Comparison of ENCODE assay signal across 16 cellular contexts in genomic region chr18:45008694-45009372, GRCh38.
DNase-seq lines count a peak whose midpoint lies in the region; ATAC-seq and TF ChIP-seq lines count a peak whose summit lies in the region.
"Had no signal": no experiment of that assay in that cellular context is flagged by ENCODE, and none has a peak within 500 bp of the region (broad histone marks: within the 10 kb centered on the region; RNA-seq: fewer than 3 reads in every experiment).

No MANE protein-coding gene starts in this region.

- 88 to 98% (median 94%) methylated on average over 10 to 12 of the region's 12 CpGs for WGBS in heart left ventricle, 4 donors

- no peak for ATAC-seq in Right ventricle myocardium inferior
- no peak for ATAC-seq in heart left ventricle
- ATAC-seq in central memory CD8-positive, alpha-beta T cell (replicated peaks; ENCODE audit: extremely low read depth, poor library complexity, severe bottlenecking): no peak
- peak; percentile 56 to 64 for ATAC-seq in stimulated activated naive B cell treated with anti-CD40 and anti-IgM and Interleukin-4, amounts not matched to agents 10 μg/mL and 1 μg/mL and 100 μg/mL, for 72 hours (replicated peaks)
- ATAC-seq in HG03460 (IDR thresholded peaks at IDR 0.05; ENCODE audit: unreplicated experiment): no peak
- ATAC-seq: lower lobe of right lung had no signal

- H3K36me3 ChIP-seq in heart left ventricle (peaks cover 0 to 4% (median 0%) of the 10 kb centered on the region in 9 donors), Loucy (ENCODE audit: insufficient read depth, low read length) (no peaks in the 10 kb centered on the region; the same call in 1 of the 2 replicates)
- H3K36me3 ChIP-seq: adrenal gland, lower lobe of right lung had no signal

- H3K4me3 ChIP-seq in heart left ventricle: no peak overlapping the region
- peak overlapping the region; percentile 34 for H3K4me3 ChIP-seq in Loucy (ENCODE audit: low read length, poor library complexity, severe bottlenecking)
- H3K4me3 ChIP-seq: adrenal gland, lower lobe of right lung had no signal

- H3K9me2 ChIP-seq in Loucy (replicated peaks; ENCODE audit: low read depth, low read length): no peaks in the 10 kb centered on the region

- H4K20me1 ChIP-seq in Loucy (ENCODE audit: insufficient read depth, low read length, poor library complexity, severe bottlenecking): no peaks in the 10 kb centered on the region

- H3K4me1 ChIP-seq in heart left ventricle: peaks cover 0 to 11% (median under 1%) of the 10 kb centered on the region in 12 donors
- H3K4me1 ChIP-seq in Loucy (ENCODE audit: insufficient read depth, low read length, poor library complexity, severe bottlenecking): peaks cover 57% of the 10 kb centered on the region
- H3K4me1 ChIP-seq: adrenal gland, lower lobe of right lung had no signal

- peaks cover 30% of the 10 kb centered on the region for H3K4me1 Mint-ChIP-seq in central memory CD8-positive, alpha-beta T cell
- peaks cover 39 to 66% of the 10 kb centered on the region in 2 donors for H3K4me1 Mint-ChIP-seq in stimulated activated naive B cell treated with anti-CD40 and anti-IgM and Interleukin-4, amounts not matched to agents 10 μg/mL and 1 μg/mL and 100 μg/mL, for 72 hours

- 0 out of 2 replicates have a peak overlapping the region, but pooled peaks have one; percentile 12 for H2AFZ ChIP-seq in Loucy (ENCODE audit: low read length)

- peaks cover 6% of the 10 kb centered on the region for H3K36me3 Mint-ChIP-seq in central memory CD8-positive, alpha-beta T cell (ENCODE audit: insufficient read depth)
- H3K36me3 Mint-ChIP-seq in stimulated activated naive B cell treated with anti-CD40 and anti-IgM and Interleukin-4, amounts not matched to agents 10 μg/mL and 1 μg/mL and 100 μg/mL, for 72 hours: peaks cover 43 to 81% of the 10 kb centered on the region in 2 donors

- H3K9me3 ChIP-seq in heart left ventricle (no peaks in the 10 kb centered on the region), Loucy (ENCODE audit: insufficient read depth, low read depth, low read length) (no peaks in the 10 kb centered on the region)
- H3K9me3 ChIP-seq: adrenal gland, lower lobe of right lung had no signal

- intact Hi-C loops in Right ventricle myocardium inferior (cut with DNase I): no loop called here
- intact Hi-C loops in heart left ventricle (cut with DNase I): no loop called here

- DNase-seq in Right ventricle myocardium inferior (ENCODE audit: missing footprints): peak; percentile 53
- DNase-seq in heart left ventricle: no peak
- no peak for DNase-seq in central memory CD8-positive, alpha-beta T cell (ENCODE audit: low spot score in 2 of 2)
- DNase-seq in stimulated activated naive B cell treated with anti-CD40 and anti-IgM and Interleukin-4, amounts not matched to agents 10 μg/mL and 1 μg/mL and 100 μg/mL, for 72 hours: no peak
- no peak for DNase-seq in NOMO-1 treated with dmso at 0.1 percent for 144 hours (lab: John Stamatoyannopoulos, UW; ENCODE audit: unreplicated experiment)
- no peak for DNase-seq in activated naive CD4-positive, alpha-beta T cell (lab: John Stamatoyannopoulos, UW)
- DNase-seq: adrenal gland; DMS 273 treated with DMSO at 0.1 percent for 48 hours; foreskin melanocyte; lower lobe of right lung; nephron progenitor cell; Right ventricle myocardium superior; stimulated activated CD4-positive, alpha-beta T cell treated with anti-CD3 and anti-CD28 coated beads, Interleukin-12 subunit alpha, Interleukin-12 subunit beta, amount 100 ng/mL, for 4 hours had no signal

- no peaks in the 10 kb centered on the region for H3K27me3 ChIP-seq in heart left ventricle
- H3K27me3 ChIP-seq in Loucy (ENCODE audit: insufficient read depth, low read length, poor library complexity, severe bottlenecking): no peaks in the 10 kb centered on the region
- H3K27me3 ChIP-seq: adrenal gland had no signal

- no peaks in the 10 kb centered on the region for H3K9me3 Mint-ChIP-seq in central memory CD8-positive, alpha-beta T cell
- peaks cover 0 to 4% of the 10 kb centered on the region in 2 donors for H3K9me3 Mint-ChIP-seq in stimulated activated naive B cell treated with anti-CD40 and anti-IgM and Interleukin-4, amounts not matched to agents 10 μg/mL and 1 μg/mL and 100 μg/mL, for 72 hours

- no peaks in the 10 kb centered on the region for H3K27me3 Mint-ChIP-seq in central memory CD8-positive, alpha-beta T cell
- H3K27me3 Mint-ChIP-seq in stimulated activated naive B cell treated with anti-CD40 and anti-IgM and Interleukin-4, amounts not matched to agents 10 μg/mL and 1 μg/mL and 100 μg/mL, for 72 hours: no peaks in the 10 kb centered on the region

- peak overlapping the region; percentile 36 for H3K27ac Mint-ChIP-seq in central memory CD8-positive, alpha-beta T cell (ENCODE audit: low read depth)
- peak overlapping the region; percentile 3 for H3K27ac Mint-ChIP-seq in stimulated activated naive B cell treated with anti-CD40 and anti-IgM and Interleukin-4, amounts not matched to agents 10 μg/mL and 1 μg/mL and 100 μg/mL, for 72 hours
- H3K27ac Mint-ChIP-seq: nephron progenitor cell had no signal

- H3K79me2 ChIP-seq in Loucy (ENCODE audit: insufficient read depth, low read length): no peaks in the 10 kb centered on the region; the same call in 1 of the 2 replicates

- H3K27ac ChIP-seq in heart left ventricle: no peak overlapping the region
- H3K27ac ChIP-seq: adrenal gland, KMS-11, lower lobe of right lung had no signal

- H3K4me3 Mint-ChIP-seq in central memory CD8-positive, alpha-beta T cell: no peak overlapping the region
- peak overlapping the region; percentile 14 to 22 for H3K4me3 Mint-ChIP-seq in stimulated activated naive B cell treated with anti-CD40 and anti-IgM and Interleukin-4, amounts not matched to agents 10 μg/mL and 1 μg/mL and 100 μg/mL, for 72 hours
- H3K4me3 Mint-ChIP-seq: nephron progenitor cell had no signal

- peak overlapping the region; percentile 57 for H3K9ac ChIP-seq in Loucy (ENCODE audit: low read depth, low read length, poor library complexity, severe bottlenecking)
- H3K9ac ChIP-seq: KMS-11 had no signal

- H3K4me2 ChIP-seq in Loucy (ENCODE audit: low read depth, low read length, poor library complexity, severe bottlenecking): peak overlapping the region; percentile 59
- H3K4me2 ChIP-seq: KMS-11 had no signal

- no peak for TF ChIP-seq CTCF in heart left ventricle (IDR thresholded peaks at IDR 0.05)
- no peak for TF ChIP-seq CTCF in Loucy (conservative IDR thresholded peaks at IDR 0.05; ENCODE audit: low read length)

- H3F3A ChIP-seq in Loucy (ENCODE audit: low read depth): no peaks in the 10 kb centered on the region

- TF ChIP-seq POLR2A in heart left ventricle (IDR thresholded peaks at IDR 0.05): no peak

Comparison
In these comparisons a context has a peak if more than half of its experiments do, and no peak if none do; other contexts are left out.
1. ATAC-seq: peak in stimulated activated naive B cell treated with anti-CD40 and anti-IgM and Interleukin-4, amounts not matched to agents 10 μg/mL and 1 μg/mL and 100 μg/mL, for 72 hours (2 of 2); none in Right ventricle myocardium inferior (single experiment), heart left ventricle (0 of 4), central memory CD8-positive, alpha-beta T cell (single experiment) and HG03460 (single experiment).